Comparison of ENCODE assay signal across 21 cellular contexts in genomic region chr17:6578491-6578890, GRCh38. TPM values are rescaled to one million over a fixed set of nuclear protein-coding genes. Genes with fewer than 3 reads are reported as not detected.
DNase-seq lines count a peak whose midpoint lies in the region; TF ChIP-seq lines count a peak whose summit lies in the region.
"Had no signal": no experiment of that assay in that cellular context is flagged by ENCODE, and none has a peak within 500 bp of the region (broad histone marks: within the 10 kb centered on the region; RNA-seq: fewer than 3 reads in every experiment).

No MANE protein-coding gene starts in this region.

- TSS peak; percentile 39 for BruUV-seq in MCF 10A (replicated peaks; lab: Mats Ljungman, UMichigan)

- H3K36me3 Mint-ChIP-seq in MCF 10A (ENCODE audit: insufficient read depth, unreplicated experiment) (peaks cover 26% of the 10 kb centered on the region), mesothelial cell of epicardium (peaks cover 41% of the 10 kb centered on the region), type B pancreatic cell (peaks cover 53% of the 10 kb centered on the region)

- CTCF ChIA-PET in MCF 10A (lab: Yijun Ruan, JAX), result interaction anchor here (1.1 to 1.7 kb wide), 2 partner anchors 28 to 106 kb away, joined by 5 to 15 read pairs; no protein-coding TSS in a partner anchor

- H3K9me3 ChIP-seq in breast epithelium, result no peaks in the 10 kb centered on the region

- H3K4me3 Mint-ChIP-seq in MCF 10A (ENCODE audit: unreplicated experiment) (no peak overlapping the region), mesothelial cell of epicardium (no peak overlapping the region), type B pancreatic cell (no peak overlapping the region)
- H3K4me3 Mint-ChIP-seq: CD8-positive, alpha-beta T cell had no signal

- no peak overlapping the region for H3K27ac ChIP-seq in breast epithelium
- peak overlapping the region; percentile 42 for H3K27ac ChIP-seq in epithelial cell of prostate
- H3K27ac ChIP-seq: KMS-11 had no signal

- H3K27ac Mint-ChIP-seq in MCF 10A (ENCODE audit: low read depth, unreplicated experiment), result no peak overlapping the region
- peak overlapping the region; percentile 95 for H3K27ac Mint-ChIP-seq in mesothelial cell of epicardium
- peak overlapping the region; percentile 52 for H3K27ac Mint-ChIP-seq in type B pancreatic cell

- H3K9me3 Mint-ChIP-seq in MCF 10A (ENCODE audit: unreplicated experiment) (peaks cover 15% of the 10 kb centered on the region), mesothelial cell of epicardium (peaks cover 19% of the 10 kb centered on the region), type B pancreatic cell (peaks cover 12% of the 10 kb centered on the region)
- H3K9me3 Mint-ChIP-seq: CD8-positive, alpha-beta T cell had no signal

- DNase-seq in MCF 10A (ENCODE audit: unreplicated experiment), result no peak
- no peak for DNase-seq in breast epithelium (ENCODE audit: low spot score in 2 of 2)
- no peak for DNase-seq in epithelial cell of prostate (ENCODE audit: low read depth, low spot score)
- DNase-seq in mesothelial cell of epicardium (ENCODE audit: low spot score in 2 of 2, unreplicated experiment in 2 of 2), result no peak
- no peak for DNase-seq in type B pancreatic cell (ENCODE audit: extremely low spot score, unreplicated experiment)
- DNase-seq in posterior vena cava (ENCODE audit: low spot score), result no peak
- DNase-seq in SIG-M5 treated with dmso at 0.1 percent for 504 hours (lab: John Stamatoyannopoulos, UW; ENCODE audit: unreplicated experiment), result no peak
- no peak for DNase-seq in RKO (ENCODE audit: low spot score)
- DNase-seq: 8988T; AML-193; C1 segment of cervical spinal cord; CD8-positive, alpha-beta T cell; DMS53; EL; IMR-90; NCI-H1694 treated with DMSO at 0.1 percent for 48 hours; NCI-H2081 treated with DMSO at 0.1 percent for 48 hours; NCI-H446; NCI-H526; SHP77 treated with DMSO at 0.1 percent for 48 hours had no signal

- no peak overlapping the region for H3K4me3 ChIP-seq in breast epithelium

- no peaks in the 10 kb centered on the region for H3K27me3 Mint-ChIP-seq in MCF 10A (ENCODE audit: insufficient read depth, unreplicated experiment)
- no peaks in the 10 kb centered on the region for H3K27me3 Mint-ChIP-seq in mesothelial cell of epicardium (ENCODE audit: low read depth)
- no peaks in the 10 kb centered on the region for H3K27me3 Mint-ChIP-seq in type B pancreatic cell

- no peaks in the 10 kb centered on the region for H3K36me3 ChIP-seq in breast epithelium

- H3K27me3 ChIP-seq in breast epithelium, result no peaks in the 10 kb centered on the region

- TF ChIP-seq CTCF in MCF 10A (IDR thresholded peaks at IDR 0.05; ENCODE audit: unreplicated experiment) (no peak), breast epithelium (IDR thresholded peaks at IDR 0.05) (no peak), mesothelial cell of epicardium (IDR thresholded peaks at IDR 0.05; ENCODE audit: unreplicated experiment) (no peak), type B pancreatic cell (conservative IDR thresholded peaks at IDR 0.05) (no peak)

- POLR2A ChIA-PET in MCF 10A (lab: Yijun Ruan, JAX), result interaction anchor here (1.1 to 5.0 kb wide), 5 partner anchors 10 to 26 kb away, joined by 4 to 38 read pairs (median 7); no protein-coding TSS in a partner anchor

- no peaks in the 10 kb centered on the region for H3K4me1 ChIP-seq in breast epithelium

- H3K4me1 Mint-ChIP-seq in MCF 10A (ENCODE audit: insufficient read depth, unreplicated experiment) (peaks cover 26% of the 10 kb centered on the region), mesothelial cell of epicardium (peaks cover 33% of the 10 kb centered on the region), type B pancreatic cell (ENCODE audit: unreplicated experiment) (peaks cover 20% of the 10 kb centered on the region)

- intact Hi-C loops in MCF 10A (cut with micrococcal nuclease), result loop anchor here (5.0 kb wide), 1 partner anchor 106 kb away; no protein-coding TSS in a partner anchor
- intact Hi-C loops in breast epithelium (cut with DNase I; ENCODE audit: low total_unique reads), result no loop called here
- intact Hi-C loops in posterior vena cava (cut with DNase I), result no loop called here

- TF ChIP-seq POLR2A in breast epithelium (IDR thresholded peaks at IDR 0.05), result no peak

RNA-seq across cellular contexts. Expression of gene PITPNM3, which starts 22.1 kb away (rescaled TPM):
- total RNA-seq in MCF 10A (2022) (22.8 and 30.6 TPM in 2 replicates), breast epithelium (1 to 10 TPM; 1.6 to 1.8 (median 1.6) TPM), mesothelial cell of epicardium (1.9 to 2.4 TPM (median 2.3 TPM) in 3 replicates), type B pancreatic cell (ENCODE audit: low replicate concordance) (4.3 and 7.7 TPM in 2 replicates), posterior vena cava (10 to 100 TPM; 13.4 to 26.6 TPM)
